In genomic region chr15:38745611-38746010, GRCh38 we compare ENCODE assay signal across 23 cellular contexts.
"Had no signal": no experiment of that assay in that cellular context is flagged by ENCODE, and none has a peak within 500 bp of the region (broad histone marks: within the 10 kb centered on the region; RNA-seq: fewer than 3 reads in every experiment).

No MANE protein-coding gene starts in this region.

- H3K4me1 ChIP-seq: foreskin keratinocyte, gastroesophageal sphincter, heart right ventricle, left lung, neural progenitor cell, parathyroid adenoma, sigmoid colon, transverse colon, upper lobe of right lung, uterus had no signal

- H3K27ac ChIP-seq: epithelial cell of prostate, foreskin keratinocyte, gastroesophageal sphincter, heart right ventricle, left lung, neural progenitor cell, parathyroid adenoma, sigmoid colon, thoracic aorta, transverse colon, upper lobe of right lung, uterus had no signal

- H3K79me2 ChIP-seq: parathyroid adenoma had no signal

- H3K9ac ChIP-seq: neural progenitor cell, parathyroid adenoma had no signal

- H3K4me2 ChIP-seq: neural progenitor cell had no signal

- H3K9me3 ChIP-seq: gastroesophageal sphincter, heart right ventricle, left lung, sigmoid colon, thoracic aorta, transverse colon, upper lobe of right lung, uterus had no signal

- H2AFZ ChIP-seq: neural progenitor cell, parathyroid adenoma had no signal

- H3K36me3 ChIP-seq: gastroesophageal sphincter, heart right ventricle, left lung, neural progenitor cell, sigmoid colon, thoracic aorta, transverse colon, upper lobe of right lung, uterus had no signal

- H3K27me3 ChIP-seq: gastroesophageal sphincter, heart right ventricle, left lung, neural progenitor cell, sigmoid colon, transverse colon, upper lobe of right lung, uterus had no signal

- H3K4me3 ChIP-seq: gastroesophageal sphincter, heart right ventricle, left lung, neural progenitor cell, sigmoid colon, skin epidermis, thoracic aorta, transverse colon, upper lobe of right lung, uterus had no signal

- DNase-seq: effector CD8-positive, alpha-beta T cell; endodermal cell; foreskin keratinocyte; glutamatergic neuron; heart right ventricle; hippocampal formation; left cardiac atrium; left lung; mesendoderm; naive B cell; sigmoid colon; stimulated activated CD4-positive, alpha-beta T cell treated with anti-CD3 and anti-CD28 coated beads, Interleukin-15, amount 100 ng/mL, for 24 hours; stimulated activated CD4-positive, alpha-beta T cell treated with anti-CD3 and anti-CD28 coated beads, Interleukin-2, amount 100 ng/mL, for 48 hours; stimulated activated naive B cell treated with anti-CD40 and anti-IgM and Interleukin-4, amounts not matched to agents 10 μg/mL and 1 μg/mL and 100 μg/mL, for 72 hours; transverse colon; upper lobe of right lung; uterus had no signal
